ENCODE assay signal across 29 cellular contexts in genomic region chr15:36818260-36818659, GRCh38.
"Had no signal": no experiment of that assay in that cellular context is flagged by ENCODE, and none has a peak within 500 bp of the region (broad histone marks: within the 10 kb centered on the region; RNA-seq: fewer than 3 reads in every experiment).

No MANE protein-coding gene starts in this region.

- H3K27me3 Mint-ChIP-seq: activated CD4-positive, alpha-beta T cell treated with anti-CD3 and anti-CD28 coated beads, Interleukin-2, amount 10 ng/mL, durations not matched to agents 24 days and 14 days; activated CD8-positive, alpha-beta memory T cell treated with anti-CD3 and anti-CD28 coated beads, Interleukin-2, amount 10 ng/mL, durations not matched to agents 7 days and 5 days; activated naive CD8-positive, alpha-beta T cell; activated T-cell treated with anti-CD3 and anti-CD28 coated beads, Interleukin-2, amount 50 U/mL, for 24 hours; central memory CD8-positive, alpha-beta T cell; T-helper 17 cell had no signal

- H3K36me3 Mint-ChIP-seq: activated CD8-positive, alpha-beta memory T cell treated with anti-CD3 and anti-CD28 coated beads, Interleukin-2, amount 10 ng/mL, durations not matched to agents 7 days and 5 days; activated naive CD8-positive, alpha-beta T cell; brain had no signal

- ATAC-seq: activated CD8-positive, alpha-beta memory T cell treated with anti-CD3 and anti-CD28 coated beads, Interleukin-2, amount 10 ng/mL, durations not matched to agents 7 days and 5 days; Panc1; T-helper 17 cell had no signal

- H3K4me1 Mint-ChIP-seq: activated B cell treated with CpG ODN at 0.5 μM for 24 hours; activated CD4-positive, alpha-beta T cell treated with anti-CD3 and anti-CD28 coated beads, Interleukin-2, amount 10 ng/mL, durations not matched to agents 24 days and 14 days; activated CD8-positive, alpha-beta memory T cell treated with anti-CD3 and anti-CD28 coated beads, Interleukin-2, amount 10 ng/mL, durations not matched to agents 7 days and 5 days; brain; central memory CD8-positive, alpha-beta T cell; T-helper 17 cell had no signal

- DNase-seq: activated B cell treated with CpG ODN at 0.5 μM for 24 hours; activated CD4-positive, alpha-beta T cell treated with anti-CD3 and anti-CD28 coated beads for 1 hour; activated CD4-positive, alpha-beta T cell treated with anti-CD3 and anti-CD28 coated beads, Interleukin-2, amount 10 ng/mL, durations not matched to agents 24 days and 14 days; activated CD4-positive, alpha-beta T cell treated with anti-CD3 and anti-CD28 coated beads, Interleukin-2, amount 50 U/mL, for 48 hours; activated CD8-positive, alpha-beta memory T cell treated with anti-CD3 and anti-CD28 coated beads, Interleukin-2, amount 10 ng/mL, durations not matched to agents 7 days and 5 days; activated effector memory CD4-positive, alpha-beta T cell treated with Interleukin-2 at 50 U/mL for 16 hours; activated naive CD4-positive, alpha-beta T cell; activated T-cell treated with anti-CD3 and anti-CD28 coated beads, Interleukin-2, amount 50 U/mL, for 24 hours; amygdala; Karpas-422; MM.1S; NCI-H1105 treated with DMSO at 0.1 percent for 48 hours; NCI-H1436 treated with DMSO at 0.1 percent for 48 hours; NCI-H187; NCI-H2171; NCI-H226; NCI-H69; NK-92 treated with Interleukin-12 subunit alpha and Interleukin-12 subunit beta, amount 100 ng/mL, for 24 hours; OCI-M1; Right ventricle myocardium superior; RPMI8226; T-helper 17 cell; T1000 had no signal

- FAIRE-seq: TTC549 had no signal

- H3K9me3 Mint-ChIP-seq: activated B cell treated with CpG ODN at 0.5 μM for 24 hours; activated CD4-positive, alpha-beta T cell treated with anti-CD3 and anti-CD28 coated beads, Interleukin-2, amount 10 ng/mL, durations not matched to agents 24 days and 14 days; central memory CD8-positive, alpha-beta T cell had no signal

- H3K27ac Mint-ChIP-seq: activated B cell treated with CpG ODN at 0.5 μM for 24 hours; activated CD4-positive, alpha-beta T cell treated with anti-CD3 and anti-CD28 coated beads, Interleukin-2, amount 10 ng/mL, durations not matched to agents 24 days and 14 days; activated CD8-positive, alpha-beta memory T cell treated with anti-CD3 and anti-CD28 coated beads, Interleukin-2, amount 10 ng/mL, durations not matched to agents 7 days and 5 days; activated naive CD8-positive, alpha-beta T cell; activated T-cell treated with anti-CD3 and anti-CD28 coated beads, Interleukin-2, amount 50 U/mL, for 24 hours; activated T-helper 1 cell treated with anti-CD3 and anti-CD28 coated beads, Interleukin-12 subunit alpha, Interleukin-12 subunit beta, Interleukin-2, Interleukin-4 antibody, amounts not matched to agents 30 ng/mL and 10 ng/mL and 1 ng/mL, durations not matched to agents 14 hours and 24 hours and 36 hours; brain; T-helper 17 cell had no signal

- H3K4me3 Mint-ChIP-seq: activated B cell treated with CpG ODN at 0.5 μM for 24 hours; activated CD4-positive, alpha-beta T cell treated with anti-CD3 and anti-CD28 coated beads, Interleukin-2, amount 10 ng/mL, durations not matched to agents 24 days and 14 days; activated CD8-positive, alpha-beta memory T cell treated with anti-CD3 and anti-CD28 coated beads, Interleukin-2, amount 10 ng/mL, durations not matched to agents 7 days and 5 days; activated naive CD8-positive, alpha-beta T cell; activated T-cell treated with anti-CD3 and anti-CD28 coated beads, Interleukin-2, amount 50 U/mL, for 24 hours; activated T-helper 1 cell treated with anti-CD3 and anti-CD28 coated beads, Interleukin-12 subunit alpha, Interleukin-12 subunit beta, Interleukin-2, Interleukin-4 antibody, amounts not matched to agents 30 ng/mL and 10 ng/mL and 1 ng/mL, durations not matched to agents 14 hours and 24 hours and 36 hours; brain; central memory CD8-positive, alpha-beta T cell; T-helper 17 cell had no signal
